In the genomic region with DNA sequence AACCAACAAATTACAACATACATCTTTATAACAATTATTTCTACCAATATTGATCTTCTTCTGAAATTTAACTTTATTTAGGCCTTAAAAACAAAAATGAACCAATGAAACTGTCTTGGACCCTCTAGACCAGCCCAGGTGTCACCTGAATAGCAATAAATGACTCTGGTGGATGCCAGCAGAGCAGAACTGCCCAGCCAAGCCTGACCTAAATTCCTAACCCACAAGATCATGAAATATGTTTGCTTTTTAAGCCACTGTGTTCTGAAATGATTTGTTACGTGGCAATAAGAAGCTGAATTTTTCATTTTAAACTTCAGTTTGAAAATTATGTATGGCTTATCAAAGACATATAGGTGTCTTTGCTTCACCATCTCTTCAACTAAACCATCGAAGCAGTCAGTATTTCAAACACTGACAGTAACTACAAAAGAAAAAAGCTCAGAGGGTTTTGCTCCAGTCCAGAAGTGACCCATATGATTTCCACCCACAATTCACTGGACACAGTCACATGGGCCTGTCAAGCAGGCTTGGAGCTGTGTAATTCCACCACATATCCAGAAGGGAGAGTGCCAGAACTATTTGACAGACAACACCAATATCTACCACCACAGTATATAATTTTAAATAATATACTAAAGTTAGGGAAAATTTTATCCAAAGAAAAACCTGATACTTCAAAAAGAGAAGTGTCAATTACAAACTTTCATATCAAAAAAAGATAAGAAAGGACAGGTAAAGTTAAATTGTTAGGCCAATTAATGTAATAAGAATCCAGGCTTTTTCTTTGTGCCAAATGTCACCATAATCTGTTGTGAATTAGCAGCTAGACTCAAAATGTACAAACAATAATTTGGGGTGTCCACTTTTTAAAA, we compare ENCODE assay signal across 8 cellular contexts.
A peak's percentile ranks its signal among the peaks of the same experiment; 100 is the strongest.
DNase-seq lines count a peak whose midpoint lies in the region; ATAC-seq and TF ChIP-seq lines count a peak whose summit lies in the region.

No MANE protein-coding gene starts in this region.

- H3K9me3 ChIP-seq in DOHH2 (ENCODE audit: control insufficient read depth, insufficient read depth, low read length): no peaks in the 10 kb centered on the region
- no peaks in the 10 kb centered on the region for H3K9me3 ChIP-seq in right atrium auricular region

- H3K4me3 Mint-ChIP-seq in T-helper 2 cell treated with Interferon-gamma antibody and Interleukin-4, amounts not matched to agents 5 μg/mL and 100 μg/mL, for 36 hours: no peak overlapping the region

- peak; percentile 65 for ATAC-seq in GM21423 (IDR thresholded peaks at IDR 0.05; ENCODE audit: unreplicated experiment)

- H3K4me1 ChIP-seq in DOHH2 (ENCODE audit: control insufficient read depth, low read length) (peaks cover 86% of the 10 kb centered on the region), right atrium auricular region (peaks cover 0 to 33% of the 10 kb centered on the region in 2 donors)

- peak; percentile 47 for TF ChIP-seq CTCF in DOHH2 (IDR thresholded peaks at IDR 0.05; ENCODE audit: low read depth, low read length, poor library complexity, severe bottlenecking)
- peak; percentile 44 for TF ChIP-seq CTCF in WI38 (IDR thresholded peaks at IDR 0.05; ENCODE audit: low read depth, low read length)
- TF ChIP-seq CTCF in right atrium auricular region (IDR thresholded peaks at IDR 0.05): peak; percentile 28 to 70

- no peaks in the 10 kb centered on the region for H3K9me3 Mint-ChIP-seq in T-helper 2 cell treated with Interferon-gamma antibody and Interleukin-4, amounts not matched to agents 5 μg/mL and 100 μg/mL, for 36 hours

- H4K20me1 ChIP-seq in DOHH2 (ENCODE audit: control insufficient read depth, insufficient read depth, low read depth, low read length): no peaks in the 10 kb centered on the region

- H3K27ac ChIP-seq in DOHH2 (ENCODE audit: low read depth, low read length) (peak overlapping the region; percentile 74), right atrium auricular region (no peak overlapping the region)

- DNase-seq in Kasumi-1 (lab: John Stamatoyannopoulos, UW): peak; percentile 58 to 59
- no peak for DNase-seq in right atrium auricular region (ENCODE audit: low spot score)
- peak; percentile 36 for DNase-seq in smooth muscle cell of the brain vasculature (ENCODE audit: low read depth, low spot score)
- no peak for DNase-seq in T-helper 2 cell treated with Interferon-gamma antibody and Interleukin-4, amounts not matched to agents 5 μg/mL and 100 μg/mL, for 36 hours (ENCODE audit: low spot score)
- DNase-seq in stimulated activated CD4-positive, alpha-beta T cell treated with anti-CD3 and anti-CD28 coated beads, Interleukin-12 subunit alpha, Interleukin-12 subunit beta, amount 100 ng/mL, for 4 hours: no peak

- H3K27me3 ChIP-seq in DOHH2 (ENCODE audit: control insufficient read depth, low read length) (no peaks in the 10 kb centered on the region), right atrium auricular region (no peaks in the 10 kb centered on the region)

- peak overlapping the region; percentile 86 for H3K4me2 ChIP-seq in DOHH2 (ENCODE audit: low read length)

- H3K4me3 ChIP-seq in DOHH2 (ENCODE audit: low read length) (peak overlapping the region; percentile 60), WI38 (ENCODE audit: low read depth, low read length) (no peak overlapping the region), right atrium auricular region (no peak overlapping the region)

- H3K27ac Mint-ChIP-seq in T-helper 2 cell treated with Interferon-gamma antibody and Interleukin-4, amounts not matched to agents 5 μg/mL and 100 μg/mL, for 36 hours: no peak overlapping the region

- no peaks in the 10 kb centered on the region for H3K9me2 ChIP-seq in DOHH2 (replicated peaks; ENCODE audit: control insufficient read depth, low read length)

- H3K4me1 Mint-ChIP-seq in T-helper 2 cell treated with Interferon-gamma antibody and Interleukin-4, amounts not matched to agents 5 μg/mL and 100 μg/mL, for 36 hours (ENCODE audit: low read depth): peaks cover 10% of the 10 kb centered on the region

- no peaks in the 10 kb centered on the region for H3K27me3 Mint-ChIP-seq in T-helper 2 cell treated with Interferon-gamma antibody and Interleukin-4, amounts not matched to agents 5 μg/mL and 100 μg/mL, for 36 hours (ENCODE audit: low read depth)

- H3K36me3 Mint-ChIP-seq in T-helper 2 cell treated with Interferon-gamma antibody and Interleukin-4, amounts not matched to agents 5 μg/mL and 100 μg/mL, for 36 hours (ENCODE audit: low read depth): peaks cover 7% of the 10 kb centered on the region

- H3K79me2 ChIP-seq in DOHH2 (ENCODE audit: control insufficient read depth, low read length): peaks cover 98% of the 10 kb centered on the region

- H3K36me3 ChIP-seq in DOHH2 (ENCODE audit: control insufficient read depth, low read length) (peaks cover 16% of the 10 kb centered on the region), right atrium auricular region (no peaks in the 10 kb centered on the region)

- H3F3A ChIP-seq in DOHH2 (ENCODE audit: control insufficient read depth, insufficient read depth): peaks cover 21% of the 10 kb centered on the region

Comparison
In these comparisons a context has a peak if more than half of its experiments do, and no peak if none do; other contexts are left out.
1. DNase-seq: peak in Kasumi-1 (2 of 2) and smooth muscle cell of the brain vasculature (single experiment); none in right atrium auricular region (single experiment), T-helper 2 cell treated with Interferon-gamma antibody and Interleukin-4, amounts not matched to agents 5 μg/mL and 100 μg/mL, for 36 hours (single experiment) and stimulated activated CD4-positive, alpha-beta T cell treated with anti-CD3 and anti-CD28 coated beads, Interleukin-12 subunit alpha, Interleukin-12 subunit beta, amount 100 ng/mL, for 4 hours (single experiment).
2. Peak in every context shown above with its lines, with median percentiles within 50 percentile points of each other: CTCF ChIP-seq.